Comparison of ENCODE assay signal across 8 cellular contexts in the genomic region with DNA sequence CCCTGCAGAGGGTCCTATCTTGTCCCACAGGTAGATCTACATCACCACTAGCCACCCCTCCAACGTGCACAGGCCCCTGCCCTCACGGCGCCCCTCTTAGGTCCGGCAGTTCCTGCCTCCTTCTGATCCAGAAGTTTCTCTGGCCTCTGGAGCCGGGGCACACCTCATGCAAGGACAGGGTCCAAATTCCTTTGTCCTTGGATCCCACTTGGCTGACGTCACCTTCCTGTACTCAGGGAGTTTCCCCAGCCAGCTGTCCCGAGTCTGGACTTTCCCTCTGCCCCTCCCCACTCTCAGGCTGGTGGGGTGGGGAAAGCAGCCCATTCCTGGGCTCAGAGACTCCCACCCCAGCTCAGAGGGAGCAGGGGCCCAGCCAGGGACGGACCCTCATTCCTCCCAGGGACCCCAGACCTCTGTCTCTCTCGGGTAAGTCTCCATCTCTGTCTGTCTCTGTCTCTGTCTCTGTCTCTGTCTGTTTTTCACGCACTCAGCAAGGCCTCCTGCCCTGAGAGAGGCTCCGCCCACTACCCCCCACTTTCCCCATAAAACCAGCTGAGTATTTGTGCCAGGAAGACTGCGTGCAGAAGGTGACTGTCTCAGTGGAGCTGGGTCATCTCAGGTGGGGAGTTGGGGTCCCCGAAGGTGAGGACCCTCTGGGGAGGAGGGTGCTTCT. TPM values are rescaled to one million over a fixed set of nuclear protein-coding genes. Genes with fewer than 3 reads are reported as not detected.
A peak's percentile ranks its signal among the peaks of the same experiment; 100 is the strongest.
DNase-seq lines count a peak whose midpoint lies in the region; ATAC-seq and TF ChIP-seq lines count a peak whose summit lies in the region.

A gene with protein sequence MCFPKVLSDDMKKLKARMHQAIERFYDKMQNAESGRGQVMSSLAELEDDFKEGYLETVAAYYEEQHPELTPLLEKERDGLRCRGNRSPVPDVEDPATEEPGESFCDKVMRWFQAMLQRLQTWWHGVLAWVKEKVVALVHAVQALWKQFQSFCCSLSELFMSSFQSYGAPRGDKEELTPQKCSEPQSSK (plus strand): TSS at position 572 of the 673 bp plus-strand sequence. CDS start 172 bp downstream, outside the sequence.

- DNase-seq in GM12864 (ENCODE audit: low read depth): no peak
- peak; percentile 49 for DNase-seq in T follicular helper cell (ENCODE audit: low read depth)
- DNase-seq in astrocyte of the spinal cord (ENCODE audit: low read depth, low spot score): peak; percentile 61
- DNase-seq in stimulated activated CD8-positive, alpha-beta memory T cell treated with anti-CD3 and anti-CD28 coated beads, Interleukin-4, amount 100 ng/mL, for 48 hours: peak; percentile 85
- no peak for DNase-seq in HAP-1 (ENCODE audit: low spot score in 2 of 2)

- H3K27ac ChIP-seq in liver (ENCODE audit: low read depth in 1 of 2, low read length in 2 of 2): peak within 1 kb of the TSS; percentile 82 to 88

- WGBS in liver: 29% methylated on average over 13 of the region's 13 CpGs

- TF ChIP-seq RAD21 in liver (IDR thresholded peaks at IDR 0.05): no peak

- ATAC-seq in HG03139 (IDR thresholded peaks at IDR 0.05; ENCODE audit: unreplicated experiment) (no peak), GM21447 (IDR thresholded peaks at IDR 0.05; ENCODE audit: unreplicated experiment) (no peak)

- peak within 1 kb of the TSS; percentile 84 to 97 for H3K9ac ChIP-seq in liver (ENCODE audit: low read depth in 1 of 2, low read length in 2 of 2)

- H3K4me1 ChIP-seq in liver (ENCODE audit: control insufficient read depth in 4 of 4, insufficient read depth in 4 of 4, low read length in 3 of 4) (peaks cover under 1 to 15% (median 8%) of the 10 kb centered on the region in 4 donors), HAP-1 (peaks cover 3% of the 10 kb centered on the region; the same call in 1 of the 2 replicates)

- H3K27me3 ChIP-seq in liver (ENCODE audit: control insufficient read depth in 4 of 4, insufficient read depth in 4 of 4, low read length in 3 of 4) (no peaks in the 10 kb centered on the region), HAP-1 (ENCODE audit: low read depth) (no peaks in the 10 kb centered on the region)

- in situ Hi-C loops in astrocyte of the spinal cord (cut with HindIII; ENCODE audit: low sequenced_read_pairs) (no loop called here), HAP-1 (cut with MboI; ENCODE audit: low sequenced_read_pairs) (no loop called here)

- H3K4me3 ChIP-seq in GM12864 (ENCODE audit: low read depth, low read length): peak within 1 kb of the TSS; percentile 32
- H3K4me3 ChIP-seq in astrocyte of the spinal cord (ENCODE audit: low read depth, low read length): no peak within 1 kb of the TSS
- H3K4me3 ChIP-seq in liver (ENCODE audit: low read depth in 1 of 3, low read length in 3 of 3): peak within 1 kb of the TSS; percentile 51 to 89 (median 84)
- H3K4me3 ChIP-seq in HAP-1: no peak within 1 kb of the TSS

- H3K36me3 ChIP-seq in liver (ENCODE audit: control insufficient read depth in 4 of 4, insufficient read depth in 3 of 4, low read depth in 1 of 4, low read length in 3 of 4) (peaks cover 0 to 9% (median 3%) of the 10 kb centered on the region in 4 donors), HAP-1 (replicated peaks) (no peaks in the 10 kb centered on the region)

- TF ChIP-seq CTCF in GM12864 (IDR thresholded peaks at IDR 0.05; ENCODE audit: low read depth, low read length, missing control alignments) (no peak), astrocyte of the spinal cord (IDR thresholded peaks at IDR 0.05; ENCODE audit: low read depth, low read length) (no peak), liver (IDR thresholded peaks at IDR 0.05; ENCODE audit: low read depth, low read length, missing input control) (no peak)

- H3K9me3 ChIP-seq in liver (ENCODE audit: control insufficient read depth in 4 of 4, low read length in 3 of 4) (no peaks in the 10 kb centered on the region), HAP-1 (no peaks in the 10 kb centered on the region)

TF ChIP-seq in liver, 16 proteins besides CTCF, POLR2A, EP300 and RAD21:
- TF ChIP-seq SP1 (IDR thresholded peaks at IDR 0.05): peak; percentile 91
- TF ChIP-seq HNF4A (conservative IDR thresholded peaks at IDR 0.05): peak; percentile 99 to 100
- TF ChIP-seq TAF1 (conservative IDR thresholded peaks at IDR 0.05): peak; percentile 24
- TF ChIP-seq EGR1 (IDR thresholded peaks at IDR 0.05; ENCODE audit: low read depth in 2 of 2): no peak
- TF ChIP-seq, protein P1, sequence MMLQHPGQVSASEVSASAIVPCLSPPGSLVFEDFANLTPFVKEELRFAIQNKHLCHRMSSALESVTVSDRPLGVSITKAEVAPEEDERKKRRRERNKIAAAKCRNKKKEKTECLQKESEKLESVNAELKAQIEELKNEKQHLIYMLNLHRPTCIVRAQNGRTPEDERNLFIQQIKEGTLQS (IDR thresholded peaks at IDR 0.05): peak; percentile 77
- TF ChIP-seq, protein P2, sequence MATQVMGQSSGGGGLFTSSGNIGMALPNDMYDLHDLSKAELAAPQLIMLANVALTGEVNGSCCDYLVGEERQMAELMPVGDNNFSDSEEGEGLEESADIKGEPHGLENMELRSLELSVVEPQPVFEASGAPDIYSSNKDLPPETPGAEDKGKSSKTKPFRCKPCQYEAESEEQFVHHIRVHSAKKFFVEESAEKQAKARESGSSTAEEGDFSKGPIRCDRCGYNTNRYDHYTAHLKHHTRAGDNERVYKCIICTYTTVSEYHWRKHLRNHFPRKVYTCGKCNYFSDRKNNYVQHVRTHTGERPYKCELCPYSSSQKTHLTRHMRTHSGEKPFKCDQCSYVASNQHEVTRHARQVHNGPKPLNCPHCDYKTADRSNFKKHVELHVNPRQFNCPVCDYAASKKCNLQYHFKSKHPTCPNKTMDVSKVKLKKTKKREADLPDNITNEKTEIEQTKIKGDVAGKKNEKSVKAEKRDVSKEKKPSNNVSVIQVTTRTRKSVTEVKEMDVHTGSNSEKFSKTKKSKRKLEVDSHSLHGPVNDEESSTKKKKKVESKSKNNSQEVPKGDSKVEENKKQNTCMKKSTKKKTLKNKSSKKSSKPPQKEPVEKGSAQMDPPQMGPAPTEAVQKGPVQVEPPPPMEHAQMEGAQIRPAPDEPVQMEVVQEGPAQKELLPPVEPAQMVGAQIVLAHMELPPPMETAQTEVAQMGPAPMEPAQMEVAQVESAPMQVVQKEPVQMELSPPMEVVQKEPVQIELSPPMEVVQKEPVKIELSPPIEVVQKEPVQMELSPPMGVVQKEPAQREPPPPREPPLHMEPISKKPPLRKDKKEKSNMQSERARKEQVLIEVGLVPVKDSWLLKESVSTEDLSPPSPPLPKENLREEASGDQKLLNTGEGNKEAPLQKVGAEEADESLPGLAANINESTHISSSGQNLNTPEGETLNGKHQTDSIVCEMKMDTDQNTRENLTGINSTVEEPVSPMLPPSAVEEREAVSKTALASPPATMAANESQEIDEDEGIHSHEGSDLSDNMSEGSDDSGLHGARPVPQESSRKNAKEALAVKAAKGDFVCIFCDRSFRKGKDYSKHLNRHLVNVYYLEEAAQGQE (IDR thresholded peaks at IDR 0.05): peak; percentile 75
- TF ChIP-seq FOXA1 (IDR thresholded peaks at IDR 0.05): no peak
- TF ChIP-seq YY1 (IDR thresholded peaks at IDR 0.05): peak; percentile 56
- TF ChIP-seq, protein P3, sequence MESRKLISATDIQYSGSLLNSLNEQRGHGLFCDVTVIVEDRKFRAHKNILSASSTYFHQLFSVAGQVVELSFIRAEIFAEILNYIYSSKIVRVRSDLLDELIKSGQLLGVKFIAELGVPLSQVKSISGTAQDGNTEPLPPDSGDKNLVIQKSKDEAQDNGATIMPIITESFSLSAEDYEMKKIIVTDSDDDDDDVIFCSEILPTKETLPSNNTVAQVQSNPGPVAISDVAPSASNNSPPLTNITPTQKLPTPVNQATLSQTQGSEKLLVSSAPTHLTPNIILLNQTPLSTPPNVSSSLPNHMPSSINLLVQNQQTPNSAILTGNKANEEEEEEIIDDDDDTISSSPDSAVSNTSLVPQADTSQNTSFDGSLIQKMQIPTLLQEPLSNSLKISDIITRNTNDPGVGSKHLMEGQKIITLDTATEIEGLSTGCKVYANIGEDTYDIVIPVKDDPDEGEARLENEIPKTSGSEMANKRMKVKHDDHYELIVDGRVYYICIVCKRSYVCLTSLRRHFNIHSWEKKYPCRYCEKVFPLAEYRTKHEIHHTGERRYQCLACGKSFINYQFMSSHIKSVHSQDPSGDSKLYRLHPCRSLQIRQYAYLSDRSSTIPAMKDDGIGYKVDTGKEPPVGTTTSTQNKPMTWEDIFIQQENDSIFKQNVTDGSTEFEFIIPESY (IDR thresholded peaks at IDR 0.05): no peak
- TF ChIP-seq NR2F2 (IDR thresholded peaks at IDR 0.05): peak; percentile 46
- peak; percentile 86 to 89 for TF ChIP-seq RXRA (IDR thresholded peaks at IDR 0.05)
- no peak for TF ChIP-seq FOXA2 (IDR thresholded peaks at IDR 0.05)
- TF ChIP-seq HNF4G (IDR thresholded peaks at IDR 0.05): peak; percentile 93
- TF ChIP-seq JUND (IDR thresholded peaks at IDR 0.05): peak; percentile 94
- peak in 1 of 2 donors; percentile 37 for TF ChIP-seq GABPA (IDR thresholded peaks at IDR 0.05 in 1 of 2, conservative IDR thresholded peaks at IDR 0.05 in 1 of 2)
- TF ChIP-seq, protein P4, sequence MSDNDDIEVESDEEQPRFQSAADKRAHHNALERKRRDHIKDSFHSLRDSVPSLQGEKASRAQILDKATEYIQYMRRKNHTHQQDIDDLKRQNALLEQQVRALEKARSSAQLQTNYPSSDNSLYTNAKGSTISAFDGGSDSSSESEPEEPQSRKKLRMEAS (IDR thresholded peaks at IDR 0.05): peak; percentile 72

RNA-seq across cellular contexts. Expression of the gene that starts here (rescaled TPM):
- 100 to 1,000 TPM in 1 of 2 donors, 1 to 10 TPM in 1; 8.6 to 328 TPM for total RNA-seq in liver
- polyA plus RNA-seq in liver: 100 to 1,000 TPM in 1 of 2 donors, 10 to 100 TPM in 1; 93.4 to 300 TPM

Comparison
In these comparisons a context has a peak if more than half of its experiments do, and no peak if none do; other contexts are left out.
1. DNase-seq: peak in T follicular helper cell (single experiment), astrocyte of the spinal cord (single experiment) and stimulated activated CD8-positive, alpha-beta memory T cell treated with anti-CD3 and anti-CD28 coated beads, Interleukin-4, amount 100 ng/mL, for 48 hours (single experiment); none in GM12864 (single experiment) and HAP-1 (0 of 2).
2. H3K4me3 ChIP-seq: peak in GM12864 (single experiment) and liver (3 of 3); none in astrocyte of the spinal cord (single experiment) and HAP-1 (single experiment).